Comparison of ENCODE assay signal across 1 cellular context in genomic region chr1:150009604-150010387, GRCh38.
TF ChIP-seq lines count a peak whose summit lies in the region.

No MANE protein-coding gene starts in this region.

TF ChIP-seq in SK-N-SH, 30 proteins besides CTCF, POLR2A, EP300 and RAD21 (continued from another document):
- TF ChIP-seq FOSL2 (IDR thresholded peaks at IDR 0.05; ENCODE audit: borderline replicate concordance, low read depth) (peak; percentile 59; the same call in 1 of the 2 replicates), REST (IDR thresholded peaks at IDR 0.05; ENCODE audit: low read depth, low read length) (no peak), MXI1 (IDR thresholded peaks at IDR 0.05; ENCODE audit: low read depth, low read length) (peak; percentile 31; the same call in 1 of the 2 replicates), FOXM1 (IDR thresholded peaks at IDR 0.05; ENCODE audit: low read depth) (no peak), SIN3A (IDR thresholded peaks at IDR 0.05; ENCODE audit: borderline replicate concordance, low read depth, low read length) (0 out of 2 replicates have a peak, but pooled peaks have one; percentile 23), SMC3 (IDR thresholded peaks at IDR 0.05; ENCODE audit: low read depth, low read length) (no peak), FOXJ3 (CRISPR knock-in tag; IDR thresholded peaks at IDR 0.05) (no peak)
- TF ChIP-seq, protein P1, sequence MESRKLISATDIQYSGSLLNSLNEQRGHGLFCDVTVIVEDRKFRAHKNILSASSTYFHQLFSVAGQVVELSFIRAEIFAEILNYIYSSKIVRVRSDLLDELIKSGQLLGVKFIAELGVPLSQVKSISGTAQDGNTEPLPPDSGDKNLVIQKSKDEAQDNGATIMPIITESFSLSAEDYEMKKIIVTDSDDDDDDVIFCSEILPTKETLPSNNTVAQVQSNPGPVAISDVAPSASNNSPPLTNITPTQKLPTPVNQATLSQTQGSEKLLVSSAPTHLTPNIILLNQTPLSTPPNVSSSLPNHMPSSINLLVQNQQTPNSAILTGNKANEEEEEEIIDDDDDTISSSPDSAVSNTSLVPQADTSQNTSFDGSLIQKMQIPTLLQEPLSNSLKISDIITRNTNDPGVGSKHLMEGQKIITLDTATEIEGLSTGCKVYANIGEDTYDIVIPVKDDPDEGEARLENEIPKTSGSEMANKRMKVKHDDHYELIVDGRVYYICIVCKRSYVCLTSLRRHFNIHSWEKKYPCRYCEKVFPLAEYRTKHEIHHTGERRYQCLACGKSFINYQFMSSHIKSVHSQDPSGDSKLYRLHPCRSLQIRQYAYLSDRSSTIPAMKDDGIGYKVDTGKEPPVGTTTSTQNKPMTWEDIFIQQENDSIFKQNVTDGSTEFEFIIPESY (IDR thresholded peaks at IDR 0.05; ENCODE audit: borderline replicate concordance, low read depth): no peak
